ENCODE assay signal across 28 cellular contexts in the genomic region with DNA sequence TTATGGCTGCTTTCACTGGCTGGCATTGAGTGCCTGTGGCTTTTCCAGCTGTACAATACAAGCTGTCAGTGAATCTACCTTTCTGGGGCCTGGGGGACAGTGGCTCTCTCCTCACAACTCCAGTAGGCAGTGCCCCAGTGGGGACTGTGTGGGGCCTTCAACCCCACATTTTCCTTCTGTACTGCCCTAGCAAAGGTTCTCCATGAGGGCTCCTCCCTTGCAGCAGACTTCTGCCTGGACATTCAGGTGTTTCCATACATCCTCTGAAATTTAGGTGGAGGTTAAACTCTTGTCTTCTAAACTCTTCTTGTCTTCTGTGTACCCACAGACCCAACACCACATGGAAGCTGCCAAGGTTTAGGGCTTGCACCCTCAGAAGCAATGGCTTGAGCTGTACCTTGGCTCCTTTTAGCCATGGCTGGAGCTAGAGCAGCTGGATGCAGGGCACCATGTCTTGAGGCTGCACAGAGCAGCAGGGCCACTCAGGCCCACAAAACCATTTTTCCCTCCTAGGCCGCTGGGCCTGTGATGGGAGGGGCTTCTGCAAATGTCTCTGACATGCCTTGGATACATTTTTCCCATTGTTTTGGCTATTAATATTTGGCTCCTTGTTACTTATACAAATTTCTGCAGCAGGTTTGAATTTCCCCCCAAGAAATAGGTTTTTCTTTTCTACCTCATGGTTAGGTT.
"Had no signal": no experiment of that assay in that cellular context is flagged by ENCODE, and none has a peak within 500 bp of the region (broad histone marks: within the 10 kb centered on the region; RNA-seq: fewer than 3 reads in every experiment).

No MANE protein-coding gene starts in this region.

- ATAC-seq: activated naive CD8-positive, alpha-beta T cell treated with anti-CD3 and anti-CD28 coated beads, Interleukin-2, amount 50 U/mL, for 24 hours; activated T-cell treated with anti-CD3 and anti-CD28 coated beads, Interleukin-2, amount 50 U/mL, for 4 hours; activated T-helper 17 cell treated with anti-CD3 and anti-CD28 coated beads, Interleukin-2, amount 50 U/mL, for 72 hours; sciatic nerve; stimulated activated effector memory CD8-positive, alpha-beta T cell treated with anti-CD3 and anti-CD28 coated beads, Interleukin-12 subunit alpha, Interleukin-12 subunit beta, amount 100 ng/mL, for 72 hours; stimulated activated naive CD8-positive, alpha-beta T cell treated with anti-CD3 and anti-CD28 coated beads, Interleukin-15, amount 100 ng/mL, for 72 hours had no signal

- DNase-seq: activated CD4-positive, alpha-beta memory T cell treated with anti-CD3 and anti-CD28 coated beads for 36 hours; activated CD4-positive, alpha-beta T cell treated with anti-CD3 and anti-CD28 coated beads, Interleukin-2, amount 10 ng/mL, durations not matched to agents 24 days and 14 days; activated CD4-positive, CD25-positive, alpha-beta regulatory T cell treated with anti-CD3 and anti-CD28 coated beads, Interleukin-2, amount 50 U/mL, for 72 hours; activated CD8-positive, alpha-beta memory T cell treated with anti-CD3 and anti-CD28 coated beads, Interleukin-2, amount 50 U/mL, for 48 hours; activated gamma-delta T cell treated with Interleukin-2 at 50 U/mL for 16 hours; activated naive CD8-positive, alpha-beta T cell treated with anti-CD3 and anti-CD28 coated beads, Interleukin-2, amount 50 U/mL, for 24 hours; activated T-cell treated with anti-CD3 and anti-CD28 coated beads, Interleukin-2, amount 50 U/mL, for 4 hours; amygdala; caudate nucleus; islet precursor cell; mammary epithelial cell; nephron progenitor cell; stimulated activated CD4-positive, alpha-beta T cell treated with anti-CD3 and anti-CD28 coated beads, Interleukin-12 subunit alpha, Interleukin-12 subunit beta, amount 100 ng/mL, for 4 hours; stimulated activated CD4-positive, alpha-beta T cell treated with anti-CD3 and anti-CD28 coated beads, Interleukin-4, amount 100 ng/mL, for 24 hours; stimulated activated naive CD8-positive, alpha-beta T cell treated with anti-CD3 and anti-CD28 coated beads, Interleukin-15, amount 100 ng/mL, for 72 hours; substantia nigra; T-helper 9 cell had no signal

- H3K27me3 Mint-ChIP-seq: activated CD4-positive, alpha-beta memory T cell treated with anti-CD3 and anti-CD28 coated beads for 36 hours; activated CD4-positive, alpha-beta T cell treated with anti-CD3 and anti-CD28 coated beads, Interleukin-2, amount 10 ng/mL, durations not matched to agents 24 days and 14 days; activated naive CD4-positive, alpha-beta T cell treated with anti-CD3 and anti-CD28 coated beads, Interleukin-2, amount 50 U/mL, for 24 hours; activated naive CD8-positive, alpha-beta T cell treated with anti-CD3 and anti-CD28 coated beads, Interleukin-2, amount 50 U/mL, for 24 hours; activated T-helper 17 cell treated with anti-CD3 and anti-CD28 coated beads, Interleukin-2, amount 50 U/mL, for 72 hours; stimulated activated naive CD8-positive, alpha-beta T cell treated with anti-CD3 and anti-CD28 coated beads, Interleukin-15, amount 100 ng/mL, for 72 hours; type B pancreatic cell had no signal

- H3K27me3 ChIP-seq: neutrophil, vagina had no signal

- H3K27ac Mint-ChIP-seq: activated CD4-positive, alpha-beta memory T cell treated with anti-CD3 and anti-CD28 coated beads for 36 hours; activated CD4-positive, alpha-beta T cell treated with anti-CD3 and anti-CD28 coated beads, Interleukin-2, amount 10 ng/mL, durations not matched to agents 24 days and 14 days; activated naive CD4-positive, alpha-beta T cell treated with anti-CD3 and anti-CD28 coated beads, Interleukin-2, amount 50 U/mL, for 24 hours; activated naive CD8-positive, alpha-beta T cell treated with anti-CD3 and anti-CD28 coated beads, Interleukin-2, amount 50 U/mL, for 24 hours; activated T-helper 17 cell treated with anti-CD3 and anti-CD28 coated beads, Interleukin-2, amount 50 U/mL, for 72 hours; nephron progenitor cell; stimulated activated effector memory CD8-positive, alpha-beta T cell treated with anti-CD3 and anti-CD28 coated beads, Interleukin-12 subunit alpha, Interleukin-12 subunit beta, amount 100 ng/mL, for 72 hours; stimulated activated naive CD8-positive, alpha-beta T cell treated with anti-CD3 and anti-CD28 coated beads, Interleukin-15, amount 100 ng/mL, for 72 hours; T-helper 1 cell treated with Interleukin-12 subunit alpha and Interleukin-12 subunit beta and Interleukin-4 antibody, amounts not matched to agents 30 μg/mL and 1 μg/mL, for 36 hours; type B pancreatic cell had no signal

- FAIRE-seq: frontal cortex had no signal

- H3K9me3 Mint-ChIP-seq: activated T-helper 17 cell treated with anti-CD3 and anti-CD28 coated beads, Interleukin-2, amount 50 U/mL, for 72 hours had no signal

- H3K4me1 Mint-ChIP-seq: activated T-helper 17 cell treated with anti-CD3 and anti-CD28 coated beads, Interleukin-2, amount 50 U/mL, for 72 hours; nephron progenitor cell; stimulated activated effector memory CD8-positive, alpha-beta T cell treated with anti-CD3 and anti-CD28 coated beads, Interleukin-12 subunit alpha, Interleukin-12 subunit beta, amount 100 ng/mL, for 72 hours; stimulated activated naive CD8-positive, alpha-beta T cell treated with anti-CD3 and anti-CD28 coated beads, Interleukin-15, amount 100 ng/mL, for 72 hours had no signal

- H3K4me1 ChIP-seq: vagina had no signal

- H3K4me3 Mint-ChIP-seq: activated CD4-positive, alpha-beta memory T cell treated with anti-CD3 and anti-CD28 coated beads for 36 hours; activated CD4-positive, alpha-beta T cell treated with anti-CD3 and anti-CD28 coated beads, Interleukin-2, amount 10 ng/mL, durations not matched to agents 24 days and 14 days; activated naive CD4-positive, alpha-beta T cell treated with anti-CD3 and anti-CD28 coated beads, Interleukin-2, amount 50 U/mL, for 24 hours; activated naive CD8-positive, alpha-beta T cell treated with anti-CD3 and anti-CD28 coated beads, Interleukin-2, amount 50 U/mL, for 24 hours; activated T-cell treated with anti-CD3 and anti-CD28 coated beads, Interleukin-2, amount 50 U/mL, for 4 hours; activated T-helper 17 cell treated with anti-CD3 and anti-CD28 coated beads, Interleukin-2, amount 50 U/mL, for 72 hours; nephron progenitor cell; stimulated activated effector memory CD8-positive, alpha-beta T cell treated with anti-CD3 and anti-CD28 coated beads, Interleukin-12 subunit alpha, Interleukin-12 subunit beta, amount 100 ng/mL, for 72 hours; stimulated activated naive CD8-positive, alpha-beta T cell treated with anti-CD3 and anti-CD28 coated beads, Interleukin-15, amount 100 ng/mL, for 72 hours; T-helper 1 cell treated with Interleukin-12 subunit alpha and Interleukin-12 subunit beta and Interleukin-4 antibody, amounts not matched to agents 30 μg/mL and 1 μg/mL, for 36 hours; type B pancreatic cell had no signal

- H3K4me3 ChIP-seq: skin epidermis, vagina had no signal

- H3K27ac ChIP-seq: epithelial cell of prostate, neutrophil, skin epidermis, vagina had no signal

- H3K9me3 ChIP-seq: neutrophil, vagina had no signal
